ENCODE assay signal across 1 cellular context in the genomic region with DNA sequence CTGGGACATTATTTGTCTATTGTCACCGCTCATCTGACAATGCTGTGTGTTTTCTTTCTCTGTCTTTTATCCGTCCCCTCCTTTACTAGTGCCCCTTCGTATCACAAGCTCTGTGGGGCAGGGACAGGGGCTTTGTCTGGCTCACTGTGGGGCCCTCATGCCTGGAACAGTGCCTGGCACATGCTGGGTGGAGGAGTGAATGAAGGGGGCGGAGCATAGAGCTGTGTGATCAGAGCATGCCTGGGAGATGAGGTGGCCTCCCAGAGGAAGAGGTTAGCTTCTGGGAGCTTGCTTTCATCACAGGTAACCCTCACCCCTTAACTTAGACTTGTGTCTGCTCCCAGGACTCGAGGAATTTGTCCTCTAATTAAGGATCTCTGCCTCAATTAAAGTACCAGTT.
TF ChIP-seq lines count a peak whose summit lies in the region.

No MANE protein-coding gene starts in this region.

TF ChIP-seq in HEK293, 187 proteins besides CTCF, POLR2A, EP300 and RAD21 (continued from another document):
- TF ChIP-seq ZNF658 (tag by site-specific recombination; IDR thresholded peaks at IDR 0.05): no peak
